ENCODE assay signal across 24 cellular contexts in the genomic region with DNA sequence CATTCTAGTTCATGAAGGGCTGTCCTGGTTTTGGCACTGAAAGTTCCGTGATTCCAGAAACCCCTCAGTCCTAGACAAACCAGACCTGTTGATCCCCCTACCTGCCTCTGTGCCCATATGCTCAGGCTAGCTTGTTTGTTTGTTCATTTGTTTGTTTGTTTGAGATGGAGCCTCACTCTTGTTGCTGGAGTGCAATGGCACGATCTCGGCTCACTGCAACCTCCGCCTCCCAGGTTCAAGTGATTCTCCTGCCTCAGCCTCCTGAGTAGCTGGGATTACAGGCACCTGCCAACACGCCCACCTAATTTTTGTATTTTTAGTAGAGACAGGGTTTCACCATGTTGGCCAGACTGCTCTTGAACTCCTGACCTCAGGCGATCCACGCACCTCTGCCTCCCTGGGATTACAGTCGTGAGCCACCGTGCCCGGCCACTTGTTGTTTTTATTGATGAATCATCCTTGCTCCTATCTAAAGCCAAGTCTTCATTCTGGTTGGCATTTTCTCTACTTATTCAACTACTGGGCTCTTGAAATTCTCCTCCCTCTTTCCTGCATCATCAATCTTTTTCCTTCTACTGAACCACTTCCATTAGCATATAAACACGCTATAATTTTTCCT.
DNase-seq lines count a peak whose midpoint lies in the region; ATAC-seq, FAIRE-seq and TF ChIP-seq lines count a peak whose summit lies in the region.
"Had no signal": no experiment of that assay in that cellular context is flagged by ENCODE, and none has a peak within 500 bp of the region (broad histone marks: within the 10 kb centered on the region; RNA-seq: fewer than 3 reads in every experiment).

No MANE protein-coding gene starts in this region.

- H3K4me1 ChIP-seq in A549: peaks cover 9% of the 10 kb centered on the region

- 0 out of 6 replicates have a peak overlapping the region, but pooled peaks of 1 of the 2 experiments have one; percentile 41 for H3K27ac ChIP-seq in A549
- H3K27ac ChIP-seq: C4-2B, KMS-11 had no signal

- TF ChIP-seq EP300 in A549 (IDR thresholded peaks at IDR 0.05): no peak

- TF ChIP-seq POLR2A in A549 (IDR thresholded peaks at IDR 0.05; ENCODE audit: low read length): no peak

- no peak for TF ChIP-seq RAD21 in A549 (conservative IDR thresholded peaks at IDR 0.05 in 1 of 2, IDR thresholded peaks at IDR 0.05 in 1 of 2)

- no peak for FAIRE-seq in A549 (lab: Jason Lieb, UNC)
- FAIRE-seq: H54, HTR-8/SVneo had no signal

- no peaks in the 10 kb centered on the region for H3K9me3 ChIP-seq in A549
- H3K9me3 ChIP-seq: SK-N-SH had no signal

- ATAC-seq in A549 (peak in 1 of 2 experiments; percentile 26; a peak in 1 of 6 replicates), HG02938 (IDR thresholded peaks at IDR 0.05; ENCODE audit: unreplicated experiment) (no peak), HG02763 (IDR thresholded peaks at IDR 0.05; ENCODE audit: unreplicated experiment) (no peak), HG03571 (IDR thresholded peaks at IDR 0.05; ENCODE audit: unreplicated experiment) (no peak)
- ATAC-seq: Panc1 had no signal

- DNase-seq in A549 (ENCODE audit: low read depth in 1 of 2, low spot score in 1 of 2) (peak in 1 of 2 experiments; percentile 6), HT1080 (ENCODE audit: low read depth) (peak; percentile 41), amniotic epithelial cell (ENCODE audit: low read depth) (peak; percentile 36), fibroblast of gingiva (ENCODE audit: low read depth) (peak; percentile 18)
- DNase-seq in activated T-cell treated with anti-CD3 and anti-CD28 coated beads, Interleukin-2, amount 50 U/mL, for 48 hours: no peak
- DNase-seq: 8988T; CD8-positive, alpha-beta memory T cell; MM.1S; NCI-H1048; NCI-H1417 treated with DMSO at 0.1 percent for 48 hours; NCI-H187; NCI-H2227 treated with DMSO at 0.1 percent for 48 hours; NCI-H510A treated with DMSO at 0.1 percent for 48 hours; NCI-H82; SIG-M5; SK-N-SH had no signal

- WGBS in A549 (ENCODE audit: missing lambda C conversion rate): 47% methylated on average over 11 of the region's 11 CpGs

- no peak for TF ChIP-seq CTCF in A549 (IDR thresholded peaks at IDR 0.05)

- peak overlapping the region; percentile 24; the same call in 1 of the 3 replicates for H3K4me2 ChIP-seq in A549
- H3K4me2 ChIP-seq: KMS-11, SK-N-SH had no signal

- POLR2A ChIA-PET in A549 (lab: Yijun Ruan, JAX): no interaction called here

- no peak overlapping the region for H3K4me3 ChIP-seq in A549

- CTCF ChIA-PET in A549 (lab: Yijun Ruan, JAX): interaction anchor here (0.6 to 1.5 kb wide), 2 partner anchors 15 to 45 kb away, joined by 3 read pairs; no protein-coding TSS in a partner anchor

TF ChIP-seq in A549, 52 proteins besides CTCF, POLR2A, EP300 and RAD21:
- no peak for TF ChIP-seq CBX8 (IDR thresholded peaks at IDR 0.05)

Comparison
In these comparisons a context has a peak if more than half of its experiments do, and no peak if none do; other contexts are left out.
1. DNase-seq: peak in HT1080 (single experiment), amniotic epithelial cell (single experiment) and fibroblast of gingiva (single experiment); none in activated T-cell treated with anti-CD3 and anti-CD28 coated beads, Interleukin-2, amount 50 U/mL, for 48 hours (0 of 2).